23 cellular contexts compared by ENCODE assay signal in the genomic region with DNA sequence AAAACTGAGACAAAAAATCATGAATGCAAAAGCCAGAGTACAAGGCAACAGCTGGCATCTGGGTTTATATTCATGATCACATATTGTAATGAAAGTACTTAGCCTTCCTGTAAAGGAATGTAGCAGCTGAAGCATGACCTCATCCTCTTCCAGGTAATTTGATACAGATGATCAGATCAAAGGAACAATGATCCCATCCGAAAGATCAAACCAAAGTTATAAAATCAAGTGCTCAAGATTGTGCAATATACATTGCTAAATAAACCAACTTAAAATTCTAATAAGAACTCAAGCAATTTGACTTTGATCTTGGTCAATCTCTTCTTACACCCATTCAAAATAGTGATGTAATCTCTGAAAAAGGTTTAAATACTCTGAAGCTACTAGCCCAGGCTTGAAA.
DNase-seq lines count a peak whose midpoint lies in the region; ATAC-seq and TF ChIP-seq lines count a peak whose summit lies in the region.
"Had no signal": no experiment of that assay in that cellular context is flagged by ENCODE, and none has a peak within 500 bp of the region (broad histone marks: within the 10 kb centered on the region; RNA-seq: fewer than 3 reads in every experiment).

No MANE protein-coding gene starts in this region.

- CTCF ChIA-PET in WTC11 (lab: Charles Lee) = interaction anchor here (1.3 kb wide), 1 partner anchor 26 kb away, joined by 6 read pairs; no protein-coding TSS in a partner anchor

- H3K27me3 Mint-ChIP-seq in WTC11 (ENCODE audit: low read depth) = no peaks in the 10 kb centered on the region; the same call in 1 of the 2 replicates
- H3K27me3 Mint-ChIP-seq: activated B cell treated with CpG ODN at 0.5 μM for 24 hours had no signal

- H3K9me3 Mint-ChIP-seq in WTC11 = peaks cover 24% of the 10 kb centered on the region

- no peak overlapping the region for H3K4me3 Mint-ChIP-seq in WTC11
- H3K4me3 Mint-ChIP-seq: activated B cell treated with CpG ODN at 0.5 μM for 24 hours; activated naive CD4-positive, alpha-beta T cell treated with anti-CD3 and anti-CD28 coated beads, Interleukin-2, amount 50 U/mL, for 24 hours; activated T-cell treated with anti-CD3 and anti-CD28 coated beads, Interleukin-2, amount 50 U/mL, for 72 hours; CD8-positive, alpha-beta memory T cell; neural crest cell had no signal

- no peak overlapping the region for H3K27ac Mint-ChIP-seq in WTC11
- H3K27ac Mint-ChIP-seq: activated B cell treated with CpG ODN at 0.5 μM for 24 hours; activated naive CD4-positive, alpha-beta T cell treated with anti-CD3 and anti-CD28 coated beads, Interleukin-2, amount 50 U/mL, for 24 hours; activated T-cell treated with anti-CD3 and anti-CD28 coated beads, Interleukin-2, amount 50 U/mL, for 72 hours; CD8-positive, alpha-beta memory T cell had no signal

- peak; percentile 3 for DNase-seq in HS-5 (ENCODE audit: low read depth)
- DNase-seq in WTC11 (ENCODE audit: low spot score) = no peak
- DNase-seq in foreskin fibroblast = peak; percentile 13 to 61
- peak; percentile 68 for DNase-seq in renal cortical epithelial cell (ENCODE audit: low read depth)
- no peak for DNase-seq in GM20000 (ENCODE audit: low spot score)
- no peak for DNase-seq in activated CD4-positive, alpha-beta T cell treated with anti-CD3 and anti-CD28 coated beads for 48 hours
- DNase-seq: activated B cell treated with CpG ODN at 0.5 μM for 24 hours; activated CD8-positive, alpha-beta memory T cell treated with anti-CD3 and anti-CD28 coated beads for 24 hours; activated T-cell treated with anti-CD3 and anti-CD28 coated beads, Interleukin-2, amount 50 U/mL, for 72 hours; body of pancreas; CD8-positive, alpha-beta memory T cell; colonic mucosa; left cardiac atrium; midbrain; NCI-H1417 treated with DMSO at 0.1 percent for 48 hours; NCI-H774; PC-9; stimulated activated naive CD8-positive, alpha-beta T cell treated with anti-CD3 and anti-CD28 coated beads, Interleukin-15, Interleukin-2, amounts not matched to agents 100 U/mL and 50 U/mL, for 24 hours had no signal

- peaks cover 9% of the 10 kb centered on the region for H3K36me3 Mint-ChIP-seq in WTC11
- H3K36me3 Mint-ChIP-seq: activated naive CD4-positive, alpha-beta T cell treated with anti-CD3 and anti-CD28 coated beads, Interleukin-2, amount 50 U/mL, for 24 hours; CD8-positive, alpha-beta memory T cell had no signal

- no peak overlapping the region for H3K4me3 ChIP-seq in foreskin fibroblast (ENCODE audit: low read depth in 1 of 2, low read length in 2 of 2)
- H3K4me3 ChIP-seq: body of pancreas, colonic mucosa, gastroesophageal sphincter, PC-9, tibial nerve had no signal

- POLR2A ChIA-PET in WTC11 (lab: Charles Lee) = no interaction called here

- peak; percentile 46 for ATAC-seq in WTC11
- no peak for ATAC-seq in HG02885 (IDR thresholded peaks at IDR 0.05; ENCODE audit: poor library complexity, unreplicated experiment)
- ATAC-seq: activated T-cell treated with anti-CD3 and anti-CD28 coated beads, Interleukin-2, amount 50 U/mL, for 72 hours; body of pancreas; gastroesophageal sphincter; left cardiac atrium; stimulated activated naive CD8-positive, alpha-beta T cell treated with anti-CD3 and anti-CD28 coated beads, Interleukin-15, Interleukin-2, amounts not matched to agents 100 U/mL and 50 U/mL, for 24 hours had no signal

- peaks cover 13% of the 10 kb centered on the region for H3K4me1 Mint-ChIP-seq in WTC11
- H3K4me1 Mint-ChIP-seq: activated naive CD4-positive, alpha-beta T cell treated with anti-CD3 and anti-CD28 coated beads, Interleukin-2, amount 50 U/mL, for 24 hours; CD8-positive, alpha-beta memory T cell had no signal

- TF ChIP-seq CTCF in WTC11 (IDR thresholded peaks at IDR 0.05) (no peak), foreskin fibroblast (IDR thresholded peaks at IDR 0.05; ENCODE audit: low read depth, low read length) (no peak), GM20000 (IDR thresholded peaks at IDR 0.05; ENCODE audit: extremely low read depth, missing control alignments) (no peak)

TF ChIP-seq in WTC11, 78 proteins besides CTCF, POLR2A, EP300 and RAD21:
- TF ChIP-seq FOXJ3 (CRISPR knock-in tag; IDR thresholded peaks at IDR 0.05; ENCODE audit: borderline replicate concordance) (no peak), ZNF671 (CRISPR knock-in tag; IDR thresholded peaks at IDR 0.05) (no peak)

Comparison
In these comparisons a context has a peak if more than half of its experiments do, and no peak if none do; other contexts are left out.
1. DNase-seq: peak in HS-5 (single experiment), foreskin fibroblast (2 of 2) and renal cortical epithelial cell (single experiment); none in WTC11 (single experiment), GM20000 (single experiment) and activated CD4-positive, alpha-beta T cell treated with anti-CD3 and anti-CD28 coated beads for 48 hours (single experiment).